ENCODE assay signal across 35 cellular contexts in genomic region chr6:67812693-67813092, GRCh38.
"Had no signal": no experiment of that assay in that cellular context is flagged by ENCODE, and none has a peak within 500 bp of the region (broad histone marks: within the 10 kb centered on the region; RNA-seq: fewer than 3 reads in every experiment).

No MANE protein-coding gene starts in this region.

- H3K27ac ChIP-seq: brain microvascular endothelial cell, epithelial cell of prostate, gastrocnemius medialis, heart left ventricle, WERI-Rb-1 had no signal

- H3K27me3 ChIP-seq: brain microvascular endothelial cell, gastrocnemius medialis, heart left ventricle had no signal

- H3K27ac Mint-ChIP-seq: activated B cell treated with CpG ODN at 0.5 μM for 24 hours; activated CD8-positive, alpha-beta T cell treated with anti-CD3 and anti-CD28 coated beads for 36 hours; activated naive CD8-positive, alpha-beta T cell; activated T-helper 17 cell treated with anti-CD3 and anti-CD28 coated beads, Interleukin-2, amount 50 U/mL, for 72 hours; effector memory CD8-positive, alpha-beta T cell; T-helper 17 cell; T-helper 2 cell treated with Interferon-gamma antibody and Interleukin-4, amounts not matched to agents 5 μg/mL and 100 μg/mL, for 36 hours had no signal

- H3K4me3 Mint-ChIP-seq: activated B cell treated with CpG ODN at 0.5 μM for 24 hours; activated CD8-positive, alpha-beta T cell treated with anti-CD3 and anti-CD28 coated beads for 36 hours; activated naive CD8-positive, alpha-beta T cell; activated T-cell treated with anti-CD3 and anti-CD28 coated beads, Interleukin-2, amount 50 U/mL, for 4 hours; activated T-helper 17 cell treated with anti-CD3 and anti-CD28 coated beads, Interleukin-2, amount 50 U/mL, for 72 hours; central memory CD8-positive, alpha-beta T cell; effector memory CD8-positive, alpha-beta T cell; T-helper 17 cell; T-helper 2 cell treated with Interferon-gamma antibody and Interleukin-4, amounts not matched to agents 5 μg/mL and 100 μg/mL, for 36 hours had no signal

- H3K36me3 Mint-ChIP-seq: activated naive CD8-positive, alpha-beta T cell had no signal

- H3K27me3 Mint-ChIP-seq: activated B cell treated with CpG ODN at 0.5 μM for 24 hours; activated CD8-positive, alpha-beta T cell treated with anti-CD3 and anti-CD28 coated beads for 36 hours; activated naive CD8-positive, alpha-beta T cell; activated T-helper 17 cell treated with anti-CD3 and anti-CD28 coated beads, Interleukin-2, amount 50 U/mL, for 72 hours; central memory CD8-positive, alpha-beta T cell; effector memory CD8-positive, alpha-beta T cell; T-helper 17 cell had no signal

- FAIRE-seq: astrocyte, bronchial epithelial cell, endometrium, endothelial cell of umbilical vein had no signal

- ATAC-seq: activated CD4-positive, CD25-positive, alpha-beta regulatory T cell treated with anti-CD3 and anti-CD28 coated beads, Interleukin-2, amount 50 U/mL, for 24 hours; activated CD8-positive, alpha-beta T cell treated with anti-CD3 and anti-CD28 coated beads for 36 hours; activated T-cell treated with anti-CD3 and anti-CD28 coated beads, Interleukin-2, amount 50 U/mL, for 4 hours; activated T-helper 17 cell treated with anti-CD3 and anti-CD28 coated beads, Interleukin-2, amount 50 U/mL, for 72 hours; effector memory CD8-positive, alpha-beta T cell; gastrocnemius medialis; heart left ventricle; T-helper 17 cell had no signal

- H3K36me3 ChIP-seq: brain microvascular endothelial cell, gastrocnemius medialis, heart left ventricle, WERI-Rb-1 had no signal

- DNase-seq: activated B cell treated with CpG ODN at 0.5 μM for 24 hours; activated CD4-positive, alpha-beta T cell treated with anti-CD3 and anti-CD28 coated beads for 48 hours; activated CD4-positive, alpha-beta T cell treated with anti-CD3 and anti-CD28 coated beads, Interleukin-2, amount 50 U/mL, for 1 hour; activated CD4-positive, alpha-beta T cell treated with anti-CD3 and anti-CD28 coated beads, Interleukin-2, amount 50 U/mL, for 48 hours; activated CD8-positive, alpha-beta memory T cell treated with anti-CD3 and anti-CD28 coated beads for 24 hours; activated CD8-positive, alpha-beta T cell treated with anti-CD3 and anti-CD28 coated beads for 36 hours; activated effector memory CD4-positive, alpha-beta T cell treated with Interleukin-2 at 50 U/mL for 16 hours; activated gamma-delta T cell treated with Interleukin-2 at 50 U/mL for 16 hours; activated naive CD4-positive, alpha-beta T cell treated with anti-CD3 and anti-CD28 coated beads, Interleukin-2, amount 50 U/mL, for 16 hours; activated naive CD4-positive, alpha-beta T cell treated with Interleukin-2 at 50 U/mL for 16 hours; activated T-cell treated with anti-CD3 and anti-CD28 coated beads, Interleukin-2, amount 50 U/mL, for 4 hours; amniotic stem cell; anterior cingulate cortex; brain microvascular endothelial cell; cortex of kidney; dermis blood vessel endothelial cell; effector CD4-positive, alpha-beta T cell; effector memory CD8-positive, alpha-beta T cell; foreskin fibroblast; gastrocnemius medialis; glutamatergic neuron; heart left ventricle; T-helper 17 cell; T1000; WERI-Rb-1 had no signal

- H3K4me1 Mint-ChIP-seq: activated B cell treated with CpG ODN at 0.5 μM for 24 hours; activated T-helper 17 cell treated with anti-CD3 and anti-CD28 coated beads, Interleukin-2, amount 50 U/mL, for 72 hours; central memory CD8-positive, alpha-beta T cell; T-helper 17 cell had no signal

- H3K4me1 ChIP-seq: gastrocnemius medialis, heart left ventricle had no signal

- H3K4me3 ChIP-seq: gastrocnemius medialis, heart left ventricle had no signal
